ENCODE assay signal across 8 cellular contexts in the genomic region with DNA sequence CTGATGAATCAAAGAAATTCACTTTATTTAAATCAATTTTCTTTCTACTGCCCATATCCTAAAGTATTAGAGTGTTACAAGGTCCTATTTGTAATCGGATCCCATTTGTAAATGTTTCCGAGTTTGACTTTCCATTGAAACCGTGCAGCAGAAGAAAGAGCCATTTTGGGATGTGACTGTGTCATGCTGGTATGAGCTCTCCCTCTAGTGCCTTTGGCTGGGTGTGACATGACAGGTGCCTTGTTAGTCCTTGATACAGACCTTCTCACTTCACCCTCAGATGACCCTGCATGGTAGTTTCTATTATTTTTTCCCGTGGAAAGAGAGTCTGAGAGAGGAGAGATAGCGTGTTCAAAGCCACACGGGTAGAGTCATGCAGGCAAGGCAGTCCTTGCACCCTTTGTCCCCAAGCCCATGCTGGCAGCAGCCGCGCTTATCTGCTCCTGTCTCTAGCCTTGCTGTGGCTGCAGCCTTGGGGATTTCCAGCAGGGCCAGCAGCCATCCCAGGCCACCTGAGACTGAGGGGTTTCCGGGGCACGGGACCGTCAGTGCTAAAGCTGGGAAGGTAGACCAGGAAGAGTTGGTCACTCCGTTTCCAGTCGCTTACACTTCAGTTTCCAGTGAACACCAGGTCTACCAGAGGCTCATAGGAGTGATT. TPM values are rescaled to one million over a fixed set of nuclear protein-coding genes. Genes with fewer than 3 reads are reported as not detected.
DNase-seq lines count a peak whose midpoint lies in the region; ATAC-seq and TF ChIP-seq lines count a peak whose summit lies in the region.

No MANE protein-coding gene starts in this region.

- TF ChIP-seq CTCF in astrocyte of the cerebellum (IDR thresholded peaks at IDR 0.05; ENCODE audit: low read depth, low read length, missing control alignments) = peak; percentile 49
- peak; percentile 44 to 56 (median 46) for TF ChIP-seq CTCF in right lobe of liver (IDR thresholded peaks at IDR 0.05)
- TF ChIP-seq CTCF in uterus (IDR thresholded peaks at IDR 0.05) = no peak

- H3K4me1 ChIP-seq in right lobe of liver (no peaks in the 10 kb centered on the region), uterus (no peaks in the 10 kb centered on the region)

- H3K9me3 ChIP-seq in right lobe of liver (no peaks in the 10 kb centered on the region), uterus (no peaks in the 10 kb centered on the region)

- TF ChIP-seq POLR2A in right lobe of liver (IDR thresholded peaks at IDR 0.05) (no peak), uterus (IDR thresholded peaks at IDR 0.05) (no peak)

- DNase-seq in NCI-H2029 treated with DMSO at 0.1 percent for 48 hours (lab: John Stamatoyannopoulos, UW) (peak; percentile 11), NCI-H2029 (lab: John Stamatoyannopoulos, UW) (no peak), LoVo (ENCODE audit: low spot score) (peak; percentile 52), astrocyte of the cerebellum (ENCODE audit: low read depth) (no peak), right lobe of liver (peak in 2 of 3 donors; percentile 51 to 53), uterus (no peak), germinal center (ENCODE audit: low spot score) (no peak)

- H3K27me3 ChIP-seq in right lobe of liver (no peaks in the 10 kb centered on the region), uterus (no peaks in the 10 kb centered on the region)

- H3K4me3 ChIP-seq in astrocyte of the cerebellum (ENCODE audit: low read depth, low read length) (no peak overlapping the region), right lobe of liver (no peak overlapping the region), uterus (no peak overlapping the region)

- H3K27ac ChIP-seq in right lobe of liver (no peak overlapping the region), uterus (no peak overlapping the region)

- ATAC-seq in right lobe of liver = peak; percentile 82 to 95 (median 87)
- no peak for ATAC-seq in GM18909 (IDR thresholded peaks at IDR 0.05; ENCODE audit: poor library complexity, unreplicated experiment)

- in situ Hi-C loops in astrocyte of the cerebellum (cut with HindIII; ENCODE audit: low sequenced_read_pairs) = no loop called here

- intact Hi-C loops in right lobe of liver (cut with DNase I) (loop anchor here in 1 of 2 donors (5.0 kb wide), 1 partner anchor 140 kb away; no protein-coding TSS in a partner anchor), uterus (cut with DNase I; ENCODE audit: low total_unique reads) (no loop called here)

- H3K36me3 ChIP-seq in right lobe of liver (no peaks in the 10 kb centered on the region), uterus (no peaks in the 10 kb centered on the region)

- 53% methylated on average over 11 of the region's 13 CpGs for WGBS in right lobe of liver (ENCODE audit: insufficient coverage, low coverage, low lambda C conversion rate, missing lambda C conversion rate)

RNA-seq across cellular contexts. Expression of gene CHMP1B, which starts 21.4 kb away (rescaled TPM):
- total RNA-seq in right lobe of liver (10 to 100 TPM; 13.5 to 22.4 (median 18.2) TPM), uterus (10 to 100 TPM in 3 of 4 donors, 1 to 10 TPM in 1; 8.2 to 65.0 (median 17.5) TPM)

RNA-seq across cellular contexts. Expression of gene MPPE1, which starts 35.5 kb away (rescaled TPM):
- total RNA-seq in right lobe of liver (10 to 100 TPM; 23.2 to 40.9 (median 30.7) TPM), uterus (10 to 100 TPM; 13.6 to 40.9 (median 29.5) TPM)

Comparison
In these comparisons a context has a peak if more than half of its experiments do, and no peak if none do; other contexts are left out.
1. DNase-seq: peak in NCI-H2029 treated with DMSO at 0.1 percent for 48 hours (single experiment), LoVo (single experiment) and right lobe of liver (2 of 3); none in NCI-H2029 (single experiment), astrocyte of the cerebellum (single experiment), uterus (0 of 2) and germinal center (single experiment).
2. CTCF ChIP-seq: peak in astrocyte of the cerebellum (single experiment) and right lobe of liver (4 of 4); none in uterus (0 of 4).